15 cellular contexts compared by ENCODE assay signal in genomic region chrX:121407627-121408026, GRCh38.
DNase-seq lines count a peak whose midpoint lies in the region; ATAC-seq and TF ChIP-seq lines count a peak whose summit lies in the region.
"Had no signal": no experiment of that assay in that cellular context is flagged by ENCODE, and none has a peak within 500 bp of the region (broad histone marks: within the 10 kb centered on the region; RNA-seq: fewer than 3 reads in every experiment).

No MANE protein-coding gene starts in this region.

- H3K36me3 Mint-ChIP-seq in T-helper 2 cell treated with Interferon-gamma antibody and Interleukin-4, amounts not matched to agents 5 μg/mL and 100 μg/mL, for 36 hours (ENCODE audit: low read depth), result no peaks in the 10 kb centered on the region
- H3K36me3 Mint-ChIP-seq: CD8-positive, alpha-beta T cell; IgD-negative memory B cell had no signal

- H3K27me3 Mint-ChIP-seq in T-helper 2 cell treated with Interferon-gamma antibody and Interleukin-4, amounts not matched to agents 5 μg/mL and 100 μg/mL, for 36 hours (ENCODE audit: low read depth), result no peaks in the 10 kb centered on the region
- H3K27me3 Mint-ChIP-seq: IgD-negative memory B cell had no signal

- H3K27ac Mint-ChIP-seq in T-helper 2 cell treated with Interferon-gamma antibody and Interleukin-4, amounts not matched to agents 5 μg/mL and 100 μg/mL, for 36 hours, result no peak overlapping the region
- H3K27ac Mint-ChIP-seq: CD8-positive, alpha-beta T cell; IgD-negative memory B cell had no signal

- H3K4me3 Mint-ChIP-seq in T-helper 2 cell treated with Interferon-gamma antibody and Interleukin-4, amounts not matched to agents 5 μg/mL and 100 μg/mL, for 36 hours, result no peak overlapping the region
- H3K4me3 Mint-ChIP-seq: CD8-positive, alpha-beta T cell; IgD-negative memory B cell had no signal

- TF ChIP-seq CTCF in GM13977 (IDR thresholded peaks at IDR 0.05; ENCODE audit: extremely low read depth, insufficient read depth, missing control alignments), result no peak

- in situ Hi-C loops in GM13977 (cut with MboI; ENCODE audit: low pct_unique_long_range_greater_than_20kb, low sequenced_read_pairs, unreplicated experiment), result no loop called here

- H3K9me3 Mint-ChIP-seq in T-helper 2 cell treated with Interferon-gamma antibody and Interleukin-4, amounts not matched to agents 5 μg/mL and 100 μg/mL, for 36 hours, result no peaks in the 10 kb centered on the region
- H3K9me3 Mint-ChIP-seq: CD8-positive, alpha-beta T cell had no signal

- no peak overlapping the region for H3K4me3 ChIP-seq in Jurkat, Clone E6-1 (ENCODE audit: low read length)
- H3K4me3 ChIP-seq: BLaER1, GM23248 had no signal

- ATAC-seq in GM21619 (IDR thresholded peaks at IDR 0.05; ENCODE audit: unreplicated experiment), result no peak
- ATAC-seq: CD8-positive, alpha-beta T cell had no signal

- peak; percentile 4 for DNase-seq in NCI-H748 (lab: John Stamatoyannopoulos, UW; ENCODE audit: unreplicated experiment)
- DNase-seq in NCI-H748 treated with DMSO at 0.1 percent for 48 hours (lab: John Stamatoyannopoulos, UW), result no peak
- peak; percentile 9 for DNase-seq in Jurkat, Clone E6-1 (ENCODE audit: low read depth, low spot score)
- peak; percentile 2 for DNase-seq in RPMI8226
- DNase-seq in stimulated activated CD4-positive, alpha-beta T cell treated with anti-CD3 and anti-CD28 coated beads, Interleukin-2, amount 100 ng/mL, for 24 hours, result no peak
- no peak for DNase-seq in GM13977 (ENCODE audit: low spot score)
- no peak for DNase-seq in T-helper 2 cell treated with Interferon-gamma antibody and Interleukin-4, amounts not matched to agents 5 μg/mL and 100 μg/mL, for 36 hours (ENCODE audit: low spot score)
- DNase-seq: CD8-positive, alpha-beta T cell; GF-D8; GM23248; NCI-H187 treated with DMSO at 0.1 percent for 48 hours; T-helper 2 cell had no signal

- H3K4me1 Mint-ChIP-seq in T-helper 2 cell treated with Interferon-gamma antibody and Interleukin-4, amounts not matched to agents 5 μg/mL and 100 μg/mL, for 36 hours (ENCODE audit: low read depth), result no peaks in the 10 kb centered on the region
- H3K4me1 Mint-ChIP-seq: IgD-negative memory B cell had no signal

Comparison
In these comparisons a context has a peak if more than half of its experiments do, and no peak if none do; other contexts are left out.
1. DNase-seq: peak in NCI-H748 (single experiment), Jurkat, Clone E6-1 (single experiment) and RPMI8226 (single experiment); none in NCI-H748 treated with DMSO at 0.1 percent for 48 hours (single experiment), stimulated activated CD4-positive, alpha-beta T cell treated with anti-CD3 and anti-CD28 coated beads, Interleukin-2, amount 100 ng/mL, for 24 hours (0 of 2), GM13977 (single experiment) and T-helper 2 cell treated with Interferon-gamma antibody and Interleukin-4, amounts not matched to agents 5 μg/mL and 100 μg/mL, for 36 hours (single experiment).